Comparison of ENCODE assay signal across 1 cellular context in the genomic region with DNA sequence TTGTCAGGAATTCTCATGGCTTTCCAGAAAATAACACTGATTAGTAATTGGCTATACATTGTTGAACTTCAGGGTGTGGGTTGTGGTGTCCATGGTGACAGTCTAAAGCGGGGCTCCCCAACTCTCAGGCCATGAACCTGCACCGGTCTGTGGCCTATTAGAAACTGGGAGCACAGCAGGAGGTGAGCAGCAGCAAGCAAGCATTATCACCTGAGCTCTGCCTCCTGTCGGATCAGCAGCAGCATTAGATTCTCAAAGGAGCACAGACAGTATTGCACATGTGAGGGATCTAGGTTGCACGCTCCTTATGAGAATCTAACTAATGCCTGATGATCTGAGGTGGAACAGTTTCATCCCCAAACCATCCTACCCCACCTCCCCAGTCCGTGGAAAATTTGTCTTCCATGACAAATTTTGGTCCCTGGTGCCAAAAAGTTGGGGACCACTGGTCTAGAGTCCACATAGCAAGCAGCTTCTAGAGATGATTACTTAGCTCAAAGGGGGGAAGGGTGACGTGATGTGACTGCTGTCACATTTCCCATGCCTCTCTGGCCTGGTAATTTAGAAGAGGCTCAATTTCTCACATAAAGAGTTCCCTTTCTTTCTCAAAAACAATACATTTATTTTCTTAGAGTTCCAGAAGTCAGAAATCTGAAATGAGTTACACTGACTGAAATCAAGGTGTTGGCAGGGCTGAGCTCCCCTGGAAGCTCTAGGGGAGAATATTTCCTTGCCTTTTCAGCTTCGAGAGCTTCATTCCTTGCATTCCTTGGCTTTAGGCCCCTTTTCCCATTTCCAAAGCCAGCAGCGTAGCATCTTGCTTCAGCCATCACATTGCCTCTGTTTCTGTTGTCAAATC.
TF ChIP-seq lines count a peak whose summit lies in the region.

No MANE protein-coding gene starts in this region.

TF ChIP-seq in GM23338, 12 proteins besides CTCF, POLR2A, EP300 and RAD21 (continued from another document):
- TF ChIP-seq, protein P1, sequence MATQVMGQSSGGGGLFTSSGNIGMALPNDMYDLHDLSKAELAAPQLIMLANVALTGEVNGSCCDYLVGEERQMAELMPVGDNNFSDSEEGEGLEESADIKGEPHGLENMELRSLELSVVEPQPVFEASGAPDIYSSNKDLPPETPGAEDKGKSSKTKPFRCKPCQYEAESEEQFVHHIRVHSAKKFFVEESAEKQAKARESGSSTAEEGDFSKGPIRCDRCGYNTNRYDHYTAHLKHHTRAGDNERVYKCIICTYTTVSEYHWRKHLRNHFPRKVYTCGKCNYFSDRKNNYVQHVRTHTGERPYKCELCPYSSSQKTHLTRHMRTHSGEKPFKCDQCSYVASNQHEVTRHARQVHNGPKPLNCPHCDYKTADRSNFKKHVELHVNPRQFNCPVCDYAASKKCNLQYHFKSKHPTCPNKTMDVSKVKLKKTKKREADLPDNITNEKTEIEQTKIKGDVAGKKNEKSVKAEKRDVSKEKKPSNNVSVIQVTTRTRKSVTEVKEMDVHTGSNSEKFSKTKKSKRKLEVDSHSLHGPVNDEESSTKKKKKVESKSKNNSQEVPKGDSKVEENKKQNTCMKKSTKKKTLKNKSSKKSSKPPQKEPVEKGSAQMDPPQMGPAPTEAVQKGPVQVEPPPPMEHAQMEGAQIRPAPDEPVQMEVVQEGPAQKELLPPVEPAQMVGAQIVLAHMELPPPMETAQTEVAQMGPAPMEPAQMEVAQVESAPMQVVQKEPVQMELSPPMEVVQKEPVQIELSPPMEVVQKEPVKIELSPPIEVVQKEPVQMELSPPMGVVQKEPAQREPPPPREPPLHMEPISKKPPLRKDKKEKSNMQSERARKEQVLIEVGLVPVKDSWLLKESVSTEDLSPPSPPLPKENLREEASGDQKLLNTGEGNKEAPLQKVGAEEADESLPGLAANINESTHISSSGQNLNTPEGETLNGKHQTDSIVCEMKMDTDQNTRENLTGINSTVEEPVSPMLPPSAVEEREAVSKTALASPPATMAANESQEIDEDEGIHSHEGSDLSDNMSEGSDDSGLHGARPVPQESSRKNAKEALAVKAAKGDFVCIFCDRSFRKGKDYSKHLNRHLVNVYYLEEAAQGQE (IDR thresholded peaks at IDR 0.05; ENCODE audit: unreplicated experiment): no peak
- TF ChIP-seq NANOG (IDR thresholded peaks at IDR 0.05; ENCODE audit: borderline replicate concordance) (no peak), STAT1 (IDR thresholded peaks at IDR 0.05; ENCODE audit: unreplicated experiment) (no peak), ZNF114 (CRISPR knock-in tag; IDR thresholded peaks at IDR 0.05) (no peak), EZH2phosphoT487 (IDR thresholded peaks at IDR 0.05; ENCODE audit: unreplicated experiment) (no peak), EZH2 (IDR thresholded peaks at IDR 0.05; ENCODE audit: low read depth, unreplicated experiment) (no peak)
- TF ChIP-seq, protein P2, sequence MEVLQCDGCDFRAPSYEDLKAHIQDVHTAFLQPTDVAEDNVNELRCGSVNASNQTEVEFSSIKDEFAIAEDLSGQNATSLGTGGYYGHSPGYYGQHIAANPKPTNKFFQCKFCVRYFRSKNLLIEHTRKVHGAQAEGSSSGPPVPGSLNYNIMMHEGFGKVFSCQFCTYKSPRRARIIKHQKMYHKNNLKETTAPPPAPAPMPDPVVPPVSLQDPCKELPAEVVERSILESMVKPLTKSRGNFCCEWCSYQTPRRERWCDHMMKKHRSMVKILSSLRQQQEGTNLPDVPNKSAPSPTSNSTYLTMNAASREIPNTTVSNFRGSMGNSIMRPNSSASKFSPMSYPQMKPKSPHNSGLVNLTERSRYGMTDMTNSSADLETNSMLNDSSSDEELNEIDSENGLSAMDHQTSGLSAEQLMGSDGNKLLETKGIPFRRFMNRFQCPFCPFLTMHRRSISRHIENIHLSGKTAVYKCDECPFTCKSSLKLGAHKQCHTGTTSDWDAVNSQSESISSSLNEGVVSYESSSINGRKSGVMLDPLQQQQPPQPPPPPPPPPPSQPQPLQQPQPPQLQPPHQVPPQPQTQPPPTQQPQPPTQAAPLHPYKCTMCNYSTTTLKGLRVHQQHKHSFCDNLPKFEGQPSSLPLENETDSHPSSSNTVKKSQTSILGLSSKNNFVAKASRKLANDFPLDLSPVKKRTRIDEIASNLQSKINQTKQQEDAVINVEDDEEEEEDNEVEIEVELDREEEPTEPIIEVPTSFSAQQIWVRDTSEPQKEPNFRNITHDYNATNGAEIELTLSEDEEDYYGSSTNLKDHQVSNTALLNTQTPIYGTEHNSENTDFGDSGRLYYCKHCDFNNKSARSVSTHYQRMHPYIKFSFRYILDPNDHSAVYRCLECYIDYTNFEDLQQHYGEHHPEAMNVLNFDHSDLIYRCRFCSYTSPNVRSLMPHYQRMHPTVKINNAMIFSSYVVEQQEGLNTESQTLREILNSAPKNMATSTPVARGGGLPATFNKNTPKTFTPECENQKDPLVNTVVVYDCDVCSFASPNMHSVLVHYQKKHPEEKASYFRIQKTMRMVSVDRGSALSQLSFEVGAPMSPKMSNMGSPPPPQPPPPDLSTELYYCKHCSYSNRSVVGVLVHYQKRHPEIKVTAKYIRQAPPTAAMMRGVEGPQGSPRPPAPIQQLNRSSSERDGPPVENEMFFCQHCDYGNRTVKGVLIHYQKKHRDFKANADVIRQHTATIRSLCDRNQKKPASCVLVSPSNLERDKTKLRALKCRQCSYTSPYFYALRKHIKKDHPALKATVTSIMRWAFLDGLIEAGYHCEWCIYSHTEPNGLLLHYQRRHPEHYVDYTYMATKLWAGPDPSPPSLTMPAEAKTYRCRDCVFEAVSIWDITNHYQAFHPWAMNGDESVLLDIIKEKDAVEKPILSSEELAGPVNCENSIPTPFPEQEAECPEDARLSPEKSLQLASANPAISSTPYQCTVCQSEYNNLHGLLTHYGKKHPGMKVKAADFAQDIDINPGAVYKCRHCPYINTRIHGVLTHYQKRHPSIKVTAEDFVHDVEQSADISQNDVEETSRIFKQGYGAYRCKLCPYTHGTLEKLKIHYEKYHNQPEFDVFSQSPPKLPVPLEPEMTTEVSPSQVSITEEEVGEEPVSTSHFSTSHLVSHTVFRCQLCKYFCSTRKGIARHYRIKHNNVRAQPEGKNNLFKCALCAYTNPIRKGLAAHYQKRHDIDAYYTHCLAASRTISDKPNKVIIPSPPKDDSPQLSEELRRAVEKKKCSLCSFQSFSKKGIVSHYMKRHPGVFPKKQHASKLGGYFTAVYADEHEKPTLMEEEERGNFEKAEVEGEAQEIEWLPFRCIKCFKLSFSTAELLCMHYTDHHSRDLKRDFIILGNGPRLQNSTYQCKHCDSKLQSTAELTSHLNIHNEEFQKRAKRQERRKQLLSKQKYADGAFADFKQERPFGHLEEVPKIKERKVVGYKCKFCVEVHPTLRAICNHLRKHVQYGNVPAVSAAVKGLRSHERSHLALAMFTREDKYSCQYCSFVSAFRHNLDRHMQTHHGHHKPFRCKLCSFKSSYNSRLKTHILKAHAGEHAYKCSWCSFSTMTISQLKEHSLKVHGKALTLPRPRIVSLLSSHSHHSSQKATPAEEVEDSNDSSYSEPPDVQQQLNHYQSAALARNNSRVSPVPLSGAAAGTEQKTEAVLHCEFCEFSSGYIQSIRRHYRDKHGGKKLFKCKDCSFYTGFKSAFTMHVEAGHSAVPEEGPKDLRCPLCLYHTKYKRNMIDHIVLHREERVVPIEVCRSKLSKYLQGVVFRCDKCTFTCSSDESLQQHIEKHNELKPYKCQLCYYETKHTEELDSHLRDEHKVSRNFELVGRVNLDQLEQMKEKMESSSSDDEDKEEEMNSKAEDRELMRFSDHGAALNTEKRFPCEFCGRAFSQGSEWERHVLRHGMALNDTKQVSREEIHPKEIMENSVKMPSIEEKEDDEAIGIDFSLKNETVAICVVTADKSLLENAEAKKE (CRISPR knock-in tag; IDR thresholded peaks at IDR 0.05): no peak
- TF ChIP-seq, protein P3, sequence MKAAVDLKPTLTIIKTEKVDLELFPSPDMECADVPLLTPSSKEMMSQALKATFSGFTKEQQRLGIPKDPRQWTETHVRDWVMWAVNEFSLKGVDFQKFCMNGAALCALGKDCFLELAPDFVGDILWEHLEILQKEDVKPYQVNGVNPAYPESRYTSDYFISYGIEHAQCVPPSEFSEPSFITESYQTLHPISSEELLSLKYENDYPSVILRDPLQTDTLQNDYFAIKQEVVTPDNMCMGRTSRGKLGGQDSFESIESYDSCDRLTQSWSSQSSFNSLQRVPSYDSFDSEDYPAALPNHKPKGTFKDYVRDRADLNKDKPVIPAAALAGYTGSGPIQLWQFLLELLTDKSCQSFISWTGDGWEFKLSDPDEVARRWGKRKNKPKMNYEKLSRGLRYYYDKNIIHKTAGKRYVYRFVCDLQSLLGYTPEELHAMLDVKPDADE (IDR thresholded peaks at IDR 0.05): no peak
TF ChIP-seq in GM23338: peak in this region for 0.
